In genomic region chr2:113240915-113241911, GRCh38 we compare ENCODE assay signal across 9 cellular contexts. TPM values are rescaled to one million over a fixed set of nuclear protein-coding genes. Genes with fewer than 3 reads are reported as not detected.
DNase-seq lines count a peak whose midpoint lies in the region; ATAC-seq and FAIRE-seq lines count a peak whose summit lies in the region.
"Had no signal": no experiment of that assay in that cellular context is flagged by ENCODE, and none has a peak within 500 bp of the region (broad histone marks: within the 10 kb centered on the region; RNA-seq: fewer than 3 reads in every experiment).

No MANE protein-coding gene starts in this region.

- H3K27ac ChIP-seq in CD4-positive, CD25-positive, alpha-beta regulatory T cell (ENCODE audit: insufficient read depth, low read length, poor library complexity, severe bottlenecking): no peak overlapping the region

- DNase-seq in CD4-positive, CD25-positive, alpha-beta regulatory T cell: no peak
- DNase-seq in NOMO-1 treated with DMSO at 0.1 percent for 48 hours (lab: John Stamatoyannopoulos, UW; ENCODE audit: unreplicated experiment): peak; percentile 43
- DNase-seq in amniotic epithelial cell (ENCODE audit: low read depth): peak; percentile 100
- peak; percentile 47 for DNase-seq in stimulated activated CD4-positive, alpha-beta T cell treated with anti-CD3 and anti-CD28 coated beads, Interleukin-4, amount 100 ng/mL, for 1 hour

- H3K4me1 ChIP-seq in CD4-positive, CD25-positive, alpha-beta regulatory T cell (ENCODE audit: control insufficient read depth, insufficient read depth, low read length, poor library complexity, severe bottlenecking): no peaks in the 10 kb centered on the region

- H3K36me3 Mint-ChIP-seq in CD4-positive, CD25-positive, alpha-beta regulatory T cell: no peaks in the 10 kb centered on the region

- no peaks in the 10 kb centered on the region for H3K9me3 Mint-ChIP-seq in CD4-positive, CD25-positive, alpha-beta regulatory T cell

- peak; percentile 91 for FAIRE-seq in islet of Langerhans (lab: Jason Lieb, UNC)
- FAIRE-seq: endometrium had no signal

- H3K4me3 Mint-ChIP-seq in CD4-positive, CD25-positive, alpha-beta regulatory T cell: peak overlapping the region in 1 of 4 donors; percentile 6

- H3K4me3 ChIP-seq in CD4-positive, CD25-positive, alpha-beta regulatory T cell (ENCODE audit: low read depth, low read length): no peak overlapping the region

- no peaks in the 10 kb centered on the region for H3K9me3 ChIP-seq in CD4-positive, CD25-positive, alpha-beta regulatory T cell (ENCODE audit: control insufficient read depth in 2 of 2, low read length in 2 of 2)

- peak; percentile 22 to 34 for ATAC-seq in CD4-positive, CD25-positive, alpha-beta regulatory T cell (ENCODE audit: low read depth in 2 of 2)
- no peak for ATAC-seq in GM21737 (IDR thresholded peaks at IDR 0.05; ENCODE audit: unreplicated experiment)
- no peak for ATAC-seq in GM19328 (IDR thresholded peaks at IDR 0.05; ENCODE audit: unreplicated experiment)
- ATAC-seq in GM21619 (IDR thresholded peaks at IDR 0.05; ENCODE audit: unreplicated experiment): no peak

- H3K4me1 Mint-ChIP-seq in CD4-positive, CD25-positive, alpha-beta regulatory T cell: peaks cover 0 to 28% (median 10%) of the 10 kb centered on the region in 4 donors

- peak overlapping the region in 2 of 3 donors; percentile 12 to 77 for H3K27ac Mint-ChIP-seq in CD4-positive, CD25-positive, alpha-beta regulatory T cell

- no peaks in the 10 kb centered on the region for H3K36me3 ChIP-seq in CD4-positive, CD25-positive, alpha-beta regulatory T cell (ENCODE audit: control insufficient read depth, insufficient read depth, low read length)

- peaks cover 5% of the 10 kb centered on the region for H3K27me3 Mint-ChIP-seq in CD4-positive, CD25-positive, alpha-beta regulatory T cell

- H3K27me3 ChIP-seq in CD4-positive, CD25-positive, alpha-beta regulatory T cell (ENCODE audit: control insufficient read depth, insufficient read depth, low read length): no peaks in the 10 kb centered on the region

RNA-seq across cellular contexts. Expression of gene PAX8, which starts 37.5 kb away (rescaled TPM):
- total RNA-seq in CD4-positive, CD25-positive, alpha-beta regulatory T cell: 1.8 TPM
- polyA plus RNA-seq in CD4-positive, CD25-positive, alpha-beta regulatory T cell: under 1 TPM in 3 of 4 donors, not detected in 1; 0.24 to 0.52 (median 0.44) TPM

Comparison
In these comparisons a context has a peak if more than half of its experiments do, and no peak if none do; other contexts are left out.
1. ATAC-seq: peak in CD4-positive, CD25-positive, alpha-beta regulatory T cell (2 of 2); none in GM21737 (single experiment), GM19328 (single experiment) and GM21619 (single experiment).
2. DNase-seq: peak in NOMO-1 treated with DMSO at 0.1 percent for 48 hours (single experiment), amniotic epithelial cell (single experiment) and stimulated activated CD4-positive, alpha-beta T cell treated with anti-CD3 and anti-CD28 coated beads, Interleukin-4, amount 100 ng/mL, for 1 hour (single experiment); none in CD4-positive, CD25-positive, alpha-beta regulatory T cell (0 of 3).